ENCODE assay signal across 1 cellular context in the genomic region with DNA sequence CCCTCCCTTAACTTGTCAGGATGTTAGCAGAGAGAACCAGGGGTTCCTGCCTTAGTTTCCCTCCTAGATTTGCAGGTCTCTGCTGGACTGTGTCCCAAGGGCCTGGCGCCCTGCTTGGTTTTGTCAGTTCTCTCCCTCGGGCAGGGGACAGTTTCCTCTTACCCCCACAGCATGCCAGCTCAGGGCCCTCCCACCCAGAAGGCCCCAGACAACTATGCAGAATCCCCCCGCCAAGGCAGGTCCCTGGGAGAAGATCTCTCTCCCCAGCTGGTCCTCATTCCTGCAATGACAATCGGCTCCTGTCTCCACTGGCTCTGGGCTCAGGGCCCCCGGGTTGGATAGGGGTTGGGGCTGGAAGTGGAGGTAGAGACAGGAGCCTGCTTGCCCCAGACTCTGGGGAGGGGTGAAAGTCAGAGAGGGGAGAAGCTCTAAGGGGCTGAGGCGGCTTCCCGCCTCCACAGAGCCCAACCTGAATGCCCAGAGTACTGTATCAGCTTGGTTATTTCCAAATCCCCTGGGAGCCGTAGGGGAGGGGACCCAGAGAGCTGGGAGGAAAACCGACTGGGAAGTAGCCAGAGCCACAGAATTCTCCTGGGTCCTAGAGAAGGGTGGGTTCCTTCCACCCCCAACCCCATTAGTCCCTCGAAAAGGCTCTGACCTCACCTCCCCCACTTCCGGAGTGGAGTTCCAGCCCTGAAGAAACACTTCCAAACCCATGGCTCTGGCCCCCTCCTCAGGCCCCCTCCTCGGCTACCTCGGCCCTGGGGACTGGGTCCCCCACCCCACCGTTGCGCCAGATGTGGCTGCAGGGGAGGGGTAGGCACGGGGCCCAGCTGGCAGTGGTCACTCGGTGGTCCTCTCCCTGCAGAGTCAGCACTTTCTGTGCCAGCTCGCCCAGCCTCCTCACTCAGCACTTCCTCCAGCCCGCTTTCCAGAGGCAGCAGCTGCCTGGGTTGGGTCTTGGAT.
A peak's percentile ranks its signal among the peaks of the same experiment; 100 is the strongest.
TF ChIP-seq lines count a peak whose summit lies in the region.

No MANE protein-coding gene starts in this region.

TF ChIP-seq in HEK293, 187 proteins besides CTCF, POLR2A, EP300 and RAD21 (continued from another document and continues in another):
- TF ChIP-seq, protein P1, sequence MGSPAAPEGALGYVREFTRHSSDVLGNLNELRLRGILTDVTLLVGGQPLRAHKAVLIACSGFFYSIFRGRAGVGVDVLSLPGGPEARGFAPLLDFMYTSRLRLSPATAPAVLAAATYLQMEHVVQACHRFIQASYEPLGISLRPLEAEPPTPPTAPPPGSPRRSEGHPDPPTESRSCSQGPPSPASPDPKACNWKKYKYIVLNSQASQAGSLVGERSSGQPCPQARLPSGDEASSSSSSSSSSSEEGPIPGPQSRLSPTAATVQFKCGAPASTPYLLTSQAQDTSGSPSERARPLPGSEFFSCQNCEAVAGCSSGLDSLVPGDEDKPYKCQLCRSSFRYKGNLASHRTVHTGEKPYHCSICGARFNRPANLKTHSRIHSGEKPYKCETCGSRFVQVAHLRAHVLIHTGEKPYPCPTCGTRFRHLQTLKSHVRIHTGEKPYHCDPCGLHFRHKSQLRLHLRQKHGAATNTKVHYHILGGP (tag by site-specific recombination; IDR thresholded peaks at IDR 0.05), result no peak
- TF ChIP-seq, protein P2, sequence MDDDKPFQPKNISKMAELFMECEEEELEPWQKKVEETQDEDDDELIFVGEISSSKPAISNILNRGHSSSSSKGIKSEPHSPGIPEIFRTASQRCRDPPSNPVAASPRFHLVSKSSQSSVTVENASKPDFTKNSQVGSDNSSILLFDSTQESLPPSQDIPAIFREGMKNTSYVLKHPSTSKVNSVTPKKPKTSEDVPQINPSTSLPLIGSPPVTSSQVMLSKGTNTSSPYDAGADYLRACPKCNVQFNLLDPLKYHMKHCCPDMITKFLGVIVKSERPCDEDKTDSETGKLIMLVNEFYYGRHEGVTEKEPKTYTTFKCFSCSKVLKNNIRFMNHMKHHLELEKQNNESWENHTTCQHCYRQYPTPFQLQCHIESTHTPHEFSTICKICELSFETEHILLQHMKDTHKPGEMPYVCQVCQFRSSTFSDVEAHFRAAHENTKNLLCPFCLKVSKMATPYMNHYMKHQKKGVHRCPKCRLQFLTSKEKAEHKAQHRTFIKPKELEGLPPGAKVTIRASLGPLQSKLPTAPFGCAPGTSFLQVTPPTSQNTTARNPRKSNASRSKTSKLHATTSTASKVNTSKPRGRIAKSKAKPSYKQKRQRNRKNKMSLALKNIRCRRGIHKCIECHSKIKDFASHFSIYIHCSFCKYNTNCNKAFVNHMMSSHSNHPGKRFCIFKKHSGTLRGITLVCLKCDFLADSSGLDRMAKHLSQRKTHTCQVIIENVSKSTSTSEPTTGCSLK (tag by site-specific recombination; IDR thresholded peaks at IDR 0.05), result no peak
- TF ChIP-seq, protein P3, sequence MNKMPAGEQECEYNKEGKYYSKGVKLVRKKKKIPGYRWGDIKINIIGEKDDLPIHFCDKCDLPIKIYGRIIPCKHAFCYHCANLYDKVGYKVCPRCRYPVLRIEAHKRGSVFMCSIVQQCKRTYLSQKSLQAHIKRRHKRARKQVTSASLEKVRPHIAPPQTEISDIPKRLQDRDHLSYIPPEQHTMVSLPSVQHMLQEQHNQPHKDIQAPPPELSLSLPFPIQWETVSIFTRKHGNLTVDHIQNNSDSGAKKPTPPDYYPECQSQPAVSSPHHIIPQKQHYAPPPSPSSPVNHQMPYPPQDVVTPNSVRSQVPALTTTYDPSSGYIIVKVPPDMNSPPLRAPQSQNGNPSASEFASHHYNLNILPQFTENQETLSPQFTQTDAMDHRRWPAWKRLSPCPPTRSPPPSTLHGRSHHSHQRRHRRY (tag by site-specific recombination; IDR thresholded peaks at IDR 0.05), result no peak
- peak; percentile 63; the same call in 1 of the 2 replicates for TF ChIP-seq ZBTB48 (tag by site-specific recombination; IDR thresholded peaks at IDR 0.05)
- TF ChIP-seq ZNF629 (tag by site-specific recombination; IDR thresholded peaks at IDR 0.05), result 0 out of 2 replicates have a peak, but pooled peaks have one; percentile 22
- no peak for TF ChIP-seq ZNF549 (tag by site-specific recombination; IDR thresholded peaks at IDR 0.05)
- TF ChIP-seq ZNF10 (tag by site-specific recombination; IDR thresholded peaks at IDR 0.05), result no peak
- TF ChIP-seq, protein P4, sequence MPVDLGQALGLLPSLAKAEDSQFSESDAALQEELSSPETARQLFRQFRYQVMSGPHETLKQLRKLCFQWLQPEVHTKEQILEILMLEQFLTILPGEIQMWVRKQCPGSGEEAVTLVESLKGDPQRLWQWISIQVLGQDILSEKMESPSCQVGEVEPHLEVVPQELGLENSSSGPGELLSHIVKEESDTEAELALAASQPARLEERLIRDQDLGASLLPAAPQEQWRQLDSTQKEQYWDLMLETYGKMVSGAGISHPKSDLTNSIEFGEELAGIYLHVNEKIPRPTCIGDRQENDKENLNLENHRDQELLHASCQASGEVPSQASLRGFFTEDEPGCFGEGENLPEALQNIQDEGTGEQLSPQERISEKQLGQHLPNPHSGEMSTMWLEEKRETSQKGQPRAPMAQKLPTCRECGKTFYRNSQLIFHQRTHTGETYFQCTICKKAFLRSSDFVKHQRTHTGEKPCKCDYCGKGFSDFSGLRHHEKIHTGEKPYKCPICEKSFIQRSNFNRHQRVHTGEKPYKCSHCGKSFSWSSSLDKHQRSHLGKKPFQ (tag by site-specific recombination; IDR thresholded peaks at IDR 0.05), result no peak
- no peak for TF ChIP-seq ZNF350 (tag by site-specific recombination; IDR thresholded peaks at IDR 0.05)
- TF ChIP-seq ZNF660 (tag by site-specific recombination; IDR thresholded peaks at IDR 0.05), result 0 out of 2 replicates have a peak, but pooled peaks have one; percentile 31
- peak; percentile 65; the same call in 1 of the 2 replicates for TF ChIP-seq MZF1 (tag by site-specific recombination; IDR thresholded peaks at IDR 0.05; ENCODE audit: borderline replicate concordance)
- peak; percentile 65 for TF ChIP-seq ZNF600 (tag by site-specific recombination; IDR thresholded peaks at IDR 0.05)
- TF ChIP-seq ZNF747 (tag by site-specific recombination; IDR thresholded peaks at IDR 0.05), result no peak
- no peak for TF ChIP-seq ZNF585B (tag by site-specific recombination; IDR thresholded peaks at IDR 0.05)
- no peak for TF ChIP-seq ZNF138 (tag by site-specific recombination; IDR thresholded peaks at IDR 0.05; ENCODE audit: borderline replicate concordance)
- no peak for TF ChIP-seq ZNF391 (tag by site-specific recombination; IDR thresholded peaks at IDR 0.05; ENCODE audit: borderline replicate concordance, low read depth)
- TF ChIP-seq ZNF777 (tag by site-specific recombination; IDR thresholded peaks at IDR 0.05; ENCODE audit: borderline replicate concordance), result no peak
- no peak for TF ChIP-seq ZNF791 (tag by site-specific recombination; IDR thresholded peaks at IDR 0.05)
- TF ChIP-seq, protein P5, sequence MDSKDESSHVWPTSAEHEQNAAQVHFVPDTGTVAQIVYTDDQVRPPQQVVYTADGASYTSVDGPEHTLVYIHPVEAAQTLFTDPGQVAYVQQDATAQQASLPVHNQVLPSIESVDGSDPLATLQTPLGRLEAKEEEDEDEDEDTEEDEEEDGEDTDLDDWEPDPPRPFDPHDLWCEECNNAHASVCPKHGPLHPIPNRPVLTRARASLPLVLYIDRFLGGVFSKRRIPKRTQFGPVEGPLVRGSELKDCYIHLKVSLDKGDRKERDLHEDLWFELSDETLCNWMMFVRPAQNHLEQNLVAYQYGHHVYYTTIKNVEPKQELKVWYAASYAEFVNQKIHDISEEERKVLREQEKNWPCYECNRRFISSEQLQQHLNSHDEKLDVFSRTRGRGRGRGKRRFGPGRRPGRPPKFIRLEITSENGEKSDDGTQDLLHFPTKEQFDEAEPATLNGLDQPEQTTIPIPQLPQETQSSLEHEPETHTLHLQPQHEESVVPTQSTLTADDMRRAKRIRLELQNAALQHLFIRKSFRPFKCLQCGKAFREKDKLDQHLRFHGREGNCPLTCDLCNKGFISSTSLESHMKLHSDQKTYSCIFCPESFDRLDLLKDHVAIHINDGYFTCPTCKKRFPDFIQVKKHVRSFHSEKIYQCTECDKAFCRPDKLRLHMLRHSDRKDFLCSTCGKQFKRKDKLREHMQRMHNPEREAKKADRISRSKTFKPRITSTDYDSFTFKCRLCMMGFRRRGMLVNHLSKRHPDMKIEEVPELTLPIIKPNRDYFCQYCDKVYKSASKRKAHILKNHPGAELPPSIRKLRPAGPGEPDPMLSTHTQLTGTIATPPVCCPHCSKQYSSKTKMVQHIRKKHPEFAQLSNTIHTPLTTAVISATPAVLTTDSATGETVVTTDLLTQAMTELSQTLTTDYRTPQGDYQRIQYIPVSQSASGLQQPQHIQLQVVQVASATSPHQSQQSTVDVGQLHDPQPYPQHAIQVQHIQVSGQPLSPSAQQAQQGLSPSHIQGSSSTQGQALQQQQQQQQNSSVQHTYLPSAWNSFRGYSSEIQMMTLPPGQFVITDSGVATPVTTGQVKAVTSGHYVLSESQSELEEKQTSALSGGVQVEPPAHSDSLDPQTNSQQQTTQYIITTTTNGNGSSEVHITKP (tag by site-specific recombination; IDR thresholded peaks at IDR 0.05), result peak; percentile 25; the same call in 1 of the 2 replicates
- TF ChIP-seq, protein P6, sequence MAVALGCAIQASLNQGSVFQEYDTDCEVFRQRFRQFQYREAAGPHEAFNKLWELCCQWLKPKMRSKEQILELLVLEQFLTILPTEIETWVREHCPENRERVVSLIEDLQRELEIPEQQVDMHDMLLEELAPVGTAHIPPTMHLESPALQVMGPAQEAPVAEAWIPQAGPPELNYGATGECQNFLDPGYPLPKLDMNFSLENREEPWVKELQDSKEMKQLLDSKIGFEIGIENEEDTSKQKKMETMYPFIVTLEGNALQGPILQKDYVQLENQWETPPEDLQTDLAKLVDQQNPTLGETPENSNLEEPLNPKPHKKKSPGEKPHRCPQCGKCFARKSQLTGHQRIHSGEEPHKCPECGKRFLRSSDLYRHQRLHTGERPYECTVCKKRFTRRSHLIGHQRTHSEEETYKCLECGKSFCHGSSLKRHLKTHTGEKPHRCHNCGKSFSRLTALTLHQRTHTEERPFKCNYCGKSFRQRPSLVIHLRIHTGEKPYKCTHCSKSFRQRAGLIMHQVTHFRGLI (tag by site-specific recombination; IDR thresholded peaks at IDR 0.05), result peak; percentile 98
- TF ChIP-seq ZNF248 (tag by site-specific recombination; IDR thresholded peaks at IDR 0.05), result no peak
- TF ChIP-seq ZBTB20 (tag by site-specific recombination; IDR thresholded peaks at IDR 0.05), result 0 out of 2 replicates have a peak, but pooled peaks have one; percentile 37
- TF ChIP-seq, protein P7, sequence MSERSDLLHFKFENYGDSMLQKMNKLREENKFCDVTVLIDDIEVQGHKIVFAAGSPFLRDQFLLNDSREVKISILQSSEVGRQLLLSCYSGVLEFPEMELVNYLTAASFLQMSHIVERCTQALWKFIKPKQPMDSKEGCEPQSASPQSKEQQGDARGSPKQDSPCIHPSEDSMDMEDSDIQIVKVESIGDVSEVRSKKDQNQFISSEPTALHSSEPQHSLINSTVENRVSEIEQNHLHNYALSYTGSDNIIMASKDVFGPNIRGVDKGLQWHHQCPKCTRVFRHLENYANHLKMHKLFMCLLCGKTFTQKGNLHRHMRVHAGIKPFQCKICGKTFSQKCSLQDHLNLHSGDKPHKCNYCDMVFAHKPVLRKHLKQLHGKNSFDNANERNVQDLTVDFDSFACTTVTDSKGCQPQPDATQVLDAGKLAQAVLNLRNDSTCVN (tag by site-specific recombination; optimal IDR thresholded peaks at IDR 0.05), result peak; percentile 20
- TF ChIP-seq ZNF266 (tag by site-specific recombination; IDR thresholded peaks at IDR 0.05; ENCODE audit: low read depth), result no peak
- TF ChIP-seq ZNF433 (tag by site-specific recombination; IDR thresholded peaks at IDR 0.05; ENCODE audit: low read depth), result no peak
- no peak for TF ChIP-seq ZNF19 (tag by site-specific recombination; IDR thresholded peaks at IDR 0.05; ENCODE audit: low read depth)
- no peak for TF ChIP-seq FEZF1 (tag by site-specific recombination; IDR thresholded peaks at IDR 0.05)
- TF ChIP-seq ZNF214 (tag by site-specific recombination; IDR thresholded peaks at IDR 0.05; ENCODE audit: borderline replicate concordance), result no peak
- no peak for TF ChIP-seq GFI1B (tag by site-specific recombination; IDR thresholded peaks at IDR 0.05)
- TF ChIP-seq ZNF239 (tag by site-specific recombination; IDR thresholded peaks at IDR 0.05), result no peak
- TF ChIP-seq REPIN1 (tag by site-specific recombination; IDR thresholded peaks at IDR 0.05; ENCODE audit: low read depth), result no peak
- TF ChIP-seq ZNF24 (tag by site-specific recombination; IDR thresholded peaks at IDR 0.05), result peak; percentile 61; the same call in 1 of the 2 replicates
- TF ChIP-seq ZNF837 (tag by site-specific recombination; IDR thresholded peaks at IDR 0.05), result no peak
- TF ChIP-seq, protein P8, sequence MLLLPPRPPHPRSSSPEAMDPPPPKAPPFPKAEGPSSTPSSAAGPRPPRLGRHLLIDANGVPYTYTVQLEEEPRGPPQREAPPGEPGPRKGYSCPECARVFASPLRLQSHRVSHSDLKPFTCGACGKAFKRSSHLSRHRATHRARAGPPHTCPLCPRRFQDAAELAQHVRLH (tag by site-specific recombination; IDR thresholded peaks at IDR 0.05), result no peak
- TF ChIP-seq IKZF3 (tag by site-specific recombination; IDR thresholded peaks at IDR 0.05), result peak; percentile 66; the same call in 1 of the 2 replicates
- no peak for TF ChIP-seq MEIS1 (CRISPR knock-in tag; IDR thresholded peaks at IDR 0.05; ENCODE audit: borderline replicate concordance)
- TF ChIP-seq ZNF610 (tag by site-specific recombination; IDR thresholded peaks at IDR 0.05; ENCODE audit: borderline replicate concordance), result no peak
- no peak for TF ChIP-seq ZNF544 (tag by site-specific recombination; IDR thresholded peaks at IDR 0.05)
- TF ChIP-seq YY2 (tag by site-specific recombination; IDR thresholded peaks at IDR 0.05), result no peak
- TF ChIP-seq ZNF37A (tag by site-specific recombination; IDR thresholded peaks at IDR 0.05), result no peak
- TF ChIP-seq, protein P9, sequence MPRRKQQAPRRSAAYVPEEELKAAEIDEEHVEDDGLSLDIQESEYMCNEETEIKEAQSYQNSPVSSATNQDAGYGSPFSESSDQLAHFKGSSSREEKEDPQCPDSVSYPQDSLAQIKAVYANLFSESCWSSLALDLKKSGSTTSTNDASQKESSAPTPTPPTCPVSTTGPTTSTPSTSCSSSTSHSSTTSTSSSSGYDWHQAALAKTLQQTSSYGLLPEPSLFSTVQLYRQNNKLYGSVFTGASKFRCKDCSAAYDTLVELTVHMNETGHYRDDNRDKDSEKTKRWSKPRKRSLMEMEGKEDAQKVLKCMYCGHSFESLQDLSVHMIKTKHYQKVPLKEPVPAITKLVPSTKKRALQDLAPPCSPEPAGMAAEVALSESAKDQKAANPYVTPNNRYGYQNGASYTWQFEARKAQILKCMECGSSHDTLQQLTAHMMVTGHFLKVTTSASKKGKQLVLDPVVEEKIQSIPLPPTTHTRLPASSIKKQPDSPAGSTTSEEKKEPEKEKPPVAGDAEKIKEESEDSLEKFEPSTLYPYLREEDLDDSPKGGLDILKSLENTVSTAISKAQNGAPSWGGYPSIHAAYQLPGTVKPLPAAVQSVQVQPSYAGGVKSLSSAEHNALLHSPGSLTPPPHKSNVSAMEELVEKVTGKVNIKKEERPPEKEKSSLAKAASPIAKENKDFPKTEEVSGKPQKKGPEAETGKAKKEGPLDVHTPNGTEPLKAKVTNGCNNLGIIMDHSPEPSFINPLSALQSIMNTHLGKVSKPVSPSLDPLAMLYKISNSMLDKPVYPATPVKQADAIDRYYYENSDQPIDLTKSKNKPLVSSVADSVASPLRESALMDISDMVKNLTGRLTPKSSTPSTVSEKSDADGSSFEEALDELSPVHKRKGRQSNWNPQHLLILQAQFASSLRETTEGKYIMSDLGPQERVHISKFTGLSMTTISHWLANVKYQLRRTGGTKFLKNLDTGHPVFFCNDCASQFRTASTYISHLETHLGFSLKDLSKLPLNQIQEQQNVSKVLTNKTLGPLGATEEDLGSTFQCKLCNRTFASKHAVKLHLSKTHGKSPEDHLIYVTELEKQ (tag by site-specific recombination; IDR thresholded peaks at IDR 0.05; ENCODE audit: borderline replicate concordance), result no peak
- TF ChIP-seq ZNF335 (tag by site-specific recombination; conservative IDR thresholded peaks at IDR 0.05), result 0 out of 2 replicates have a peak, but pooled peaks have one; percentile 35
